Comparison of ENCODE assay signal across 25 cellular contexts in genomic region chrX:109774136-109774535, GRCh38. TPM values are rescaled to one million over a fixed set of nuclear protein-coding genes. Genes with fewer than 3 reads are reported as not detected.
DNase-seq lines count a peak whose midpoint lies in the region; ATAC-seq, FAIRE-seq and TF ChIP-seq lines count a peak whose summit lies in the region.
"Had no signal": no experiment of that assay in that cellular context is flagged by ENCODE, and none has a peak within 500 bp of the region (broad histone marks: within the 10 kb centered on the region; RNA-seq: fewer than 3 reads in every experiment).

No MANE protein-coding gene starts in this region.

- no TSS peak for BruUV-seq in HepG2 (replicated peaks; lab: Mats Ljungman, UMichigan)

- H3K27ac ChIP-seq in HepG2 (ENCODE audit: extremely low read length, insufficient read depth, low read length) = no peak overlapping the region
- H3K27ac ChIP-seq in right lobe of liver = no peak overlapping the region
- H3K27ac ChIP-seq in RWPE2 (ENCODE audit: poor library complexity, severe bottlenecking) = peak overlapping the region; percentile 22
- H3K27ac ChIP-seq: coronary artery, psoas muscle, tibial artery, VCaP had no signal

- FAIRE-seq in HepG2 (lab: Jason Lieb, UNC) = no peak
- FAIRE-seq: small intestine had no signal

- DNase-seq in HepG2 (ENCODE audit: low spot score) (no peak), right lobe of liver (no peak), RWPE2 (ENCODE audit: low spot score) (no peak), fibroblast of mammary gland (ENCODE audit: low read depth) (peak; percentile 34), SHP77 (lab: John Stamatoyannopoulos, UW) (no peak), retina (no peak), GM10248 (ENCODE audit: extremely low spot score) (no peak)
- DNase-seq: activated CD4-positive, alpha-beta T cell treated with anti-CD3 and anti-CD28 coated beads, Interleukin-2, amount 50 U/mL, for 4 hours; activated CD8-positive, alpha-beta memory T cell treated with anti-CD3 and anti-CD28 coated beads, Interleukin-2, amount 50 U/mL, for 4 hours; C1 segment of cervical spinal cord; Calu3; endodermal cell; immature natural killer cell; KBM-7; left ventricle myocardium superior; mucosa of descending colon; NCI-H1436 treated with DMSO at 0.1 percent for 48 hours; NCI-H510A treated with DMSO at 0.1 percent for 48 hours; psoas muscle; small intestine; stimulated activated CD4-positive, alpha-beta T cell treated with anti-CD3 and anti-CD28 coated beads, Interleukin-2, amount 100 ng/mL, for 24 hours; tibial artery had no signal

- no peak overlapping the region for H3K9ac ChIP-seq in HepG2 (ENCODE audit: insufficient read depth, low read depth, low read length)

- H3K27me3 ChIP-seq in HepG2 (ENCODE audit: control insufficient read depth in 1 of 2, insufficient read depth in 2 of 2, low read length in 2 of 2) (no peaks in the 10 kb centered on the region), right lobe of liver (peaks cover 0 to 31% of the 10 kb centered on the region in 2 donors), RWPE2 (ENCODE audit: insufficient read depth, poor library complexity, severe bottlenecking) (no peaks in the 10 kb centered on the region)
- H3K27me3 ChIP-seq: tibial artery had no signal

- TF ChIP-seq CTCF in HepG2 (CRISPR knock-in tag; IDR thresholded peaks at IDR 0.05) (no peak), right lobe of liver (IDR thresholded peaks at IDR 0.05) (no peak), RWPE2 (IDR thresholded peaks at IDR 0.05; ENCODE audit: poor library complexity, severe bottlenecking) (no peak), fibroblast of mammary gland (conservative IDR thresholded peaks at IDR 0.05; ENCODE audit: control insufficient read depth, insufficient read depth, low read depth, low read length) (no peak), GM10248 (IDR thresholded peaks at IDR 0.05; ENCODE audit: control extremely low read depth, extremely low read depth, low read depth, missing control alignments) (no peak)

- in situ Hi-C loops in HepG2 (cut with HindIII; ENCODE audit: extremely low pct_ligation_motif_present, low pct_unique_long_range_greater_than_20kb) = no loop called here

- H3K4me3 ChIP-seq in HepG2 (replicated peaks in 1 of 3; ENCODE audit: insufficient read depth in 1 of 3, low read depth in 2 of 3, low read length in 3 of 3) (no peak overlapping the region), right lobe of liver (no peak overlapping the region), RWPE2 (ENCODE audit: severe bottlenecking) (no peak overlapping the region), fibroblast of mammary gland (ENCODE audit: control insufficient read depth, low read depth, low read length) (no peak overlapping the region)
- H3K4me3 ChIP-seq: coronary artery, mucosa of descending colon, psoas muscle, tibial artery had no signal

- H3K4me1 ChIP-seq in HepG2 (ENCODE audit: insufficient read depth, low read length) (peaks cover 41% of the 10 kb centered on the region), right lobe of liver (peaks cover 0 to 15% (median 0%) of the 10 kb centered on the region in 4 donors), RWPE2 (ENCODE audit: insufficient read depth, poor library complexity, severe bottlenecking) (peaks cover 10% of the 10 kb centered on the region)
- H3K4me1 ChIP-seq: psoas muscle, tibial artery had no signal

- no peaks in the 10 kb centered on the region for H4K20me1 ChIP-seq in HepG2 (ENCODE audit: insufficient read depth, low read length)

- H3K9me3 ChIP-seq in HepG2 (ENCODE audit: low read length) = peaks cover 7% of the 10 kb centered on the region; the same call in 1 of the 2 replicates
- H3K9me3 ChIP-seq in right lobe of liver = no peaks in the 10 kb centered on the region
- H3K9me3 ChIP-seq in RWPE2 (ENCODE audit: severe bottlenecking) = no peaks in the 10 kb centered on the region
- H3K9me3 ChIP-seq: mucosa of descending colon, psoas muscle had no signal

- TF ChIP-seq POLR2A in HepG2 (IDR thresholded peaks at IDR 0.05; ENCODE audit: insufficient read depth in 1 of 2, low read depth in 2 of 2, low read length in 2 of 2) (no peak), right lobe of liver (IDR thresholded peaks at IDR 0.05) (no peak)

- no peak for TF ChIP-seq RAD21 in HepG2 (CRISPR knock-in tag; IDR thresholded peaks at IDR 0.05)

- POLR2A ChIA-PET in HepG2 (lab: Yijun Ruan, JAX) = interaction anchor here (1.3 kb wide), 1 partner anchor 35 kb away, joined by 5 read pairs; no protein-coding TSS in a partner anchor
- POLR2A ChIA-PET in GM10248 (lab: Yijun Ruan, JAX) = interaction anchor here (1.6 kb wide), 1 partner anchor 41 kb away, joined by 3 read pairs; the partner anchor contains the start of gene ACSL4

- WGBS in HepG2 (ENCODE audit: low lambda C conversion rate) = 89% methylated on average over 1 of the region's 1 CpG
- WGBS in right lobe of liver (ENCODE audit: insufficient coverage, low coverage, low lambda C conversion rate, missing lambda C conversion rate) = 94% methylated on average over 1 of the region's 1 CpG

- ATAC-seq in HepG2 = no peak
- no peak for ATAC-seq in right lobe of liver
- ATAC-seq in RWPE2 (ENCODE audit: low read depth) = no peak
- ATAC-seq in GM19397 (IDR thresholded peaks at IDR 0.05; ENCODE audit: unreplicated experiment) = no peak
- ATAC-seq: mucosa of descending colon had no signal

- TF ChIP-seq EP300 in HepG2 (IDR thresholded peaks at IDR 0.05; ENCODE audit: low read depth in 2 of 2, low read length in 2 of 2) (no peak), HepG2 (CRISPR knock-in tag; IDR thresholded peaks at IDR 0.05; ENCODE audit: borderline replicate concordance) (no peak)

- H3K79me2 ChIP-seq in HepG2 (ENCODE audit: insufficient read depth, low read length) = no peaks in the 10 kb centered on the region

- intact Hi-C loops in HepG2 (cut with micrococcal nuclease; ENCODE audit: unreplicated experiment) (no loop called here), right lobe of liver (cut with DNase I) (no loop called here)

- H2AFZ ChIP-seq in HepG2 (ENCODE audit: low read length) = no peak overlapping the region

- H3K4me2 ChIP-seq in HepG2 (ENCODE audit: low read depth, low read length) = 0 out of 2 replicates have a peak overlapping the region, but pooled peaks have one; percentile 15

- CTCF ChIA-PET in HepG2 (lab: Yijun Ruan, JAX; ENCODE audit: low intra/inter-chr PET ratio, low total read pairs) (no interaction called here), GM10248 (lab: Yijun Ruan, JAX) (interaction anchor here (1.4 to 1.9 kb wide), 2 partner anchors 9 to 83 kb away, joined by 5 read pairs; no protein-coding TSS in a partner anchor)

- no peaks in the 10 kb centered on the region for H3K36me3 ChIP-seq in HepG2 (replicated peaks in 1 of 2; ENCODE audit: control insufficient read depth in 1 of 2, insufficient read depth in 2 of 2, low read length in 2 of 2)
- no peaks in the 10 kb centered on the region for H3K36me3 ChIP-seq in right lobe of liver
- H3K36me3 ChIP-seq in RWPE2 (ENCODE audit: low read depth) = no peaks in the 10 kb centered on the region
- H3K36me3 ChIP-seq: tibial artery had no signal

TF ChIP-seq in HepG2, 621 proteins besides CTCF, POLR2A, EP300 and RAD21:
- TF ChIP-seq BATF2 (CRISPR knock-in tag; IDR thresholded peaks at IDR 0.05) (no peak), KAT2B (IDR thresholded peaks at IDR 0.05; ENCODE audit: borderline replicate concordance, low read depth, low read length) (no peak), ZMAT3 (CRISPR knock-in tag; conservative IDR thresholded peaks at IDR 0.05) (no peak), SNRNP70 (IDR thresholded peaks at IDR 0.05; ENCODE audit: low read depth, low read length) (no peak)

RNA-seq across cellular contexts. Expression of gene ACSL4, which starts 41.1 kb away (rescaled TPM):
- 316 and 521 TPM in 2 replicates for total RNA-seq in HepG2 (2016; rRNA removed; fragmentation: Illumina TruSeq; extraction: Trizol)
- total RNA-seq in HepG2 (2016; cell fraction: cytosol; rRNA removed; fragmentation: Illumina TruSeq; extraction: Trizol; ENCODE audit: low read depth) = 26.7 and 28.6 TPM in 2 replicates
- 304 and 484 TPM in 2 replicates for total RNA-seq in HepG2 (2016; cell fraction: insoluble cytoplasmic fraction; rRNA removed; fragmentation: Illumina TruSeq; extraction: Trizol)
- total RNA-seq in HepG2 (2016; cell fraction: membrane; rRNA removed; fragmentation: Illumina TruSeq; extraction: Trizol) = 83.2 and 99.0 TPM in 2 replicates
- 195 and 201 TPM in 2 replicates for total RNA-seq in HepG2 (2016; cell fraction: nucleus; rRNA removed; fragmentation: Illumina TruSeq; extraction: Trizol)
- polyA plus RNA-seq in HepG2 (2011; rRNA removed) = 176 and 207 TPM in 2 replicates
- polyA plus RNA-seq in HepG2 (2011; cell fraction: cytosol; rRNA removed) = 107 and 171 TPM in 2 replicates
- 84.2 and 108 TPM in 2 replicates for polyA plus RNA-seq in HepG2 (2011; cell fraction: nucleus; rRNA removed)
- 293 and 329 TPM in 2 replicates for polyA plus RNA-seq in HepG2 (2012)
- 5.7 and 7.1 TPM in 2 replicates for polyA plus RNA-seq in HepG2 (2016; cell fraction: cytosol; fragmentation: Illumina TruSeq; extraction: Trizol; ENCODE audit: low read depth)
- polyA plus RNA-seq in HepG2 (2016; cell fraction: insoluble cytoplasmic fraction; fragmentation: Illumina TruSeq; extraction: Trizol; ENCODE audit: low read depth) = 281 and 310 TPM in 2 replicates
- polyA plus RNA-seq in HepG2 (2016; cell fraction: membrane; fragmentation: Illumina TruSeq; extraction: Trizol; ENCODE audit: low read depth) = 26.0 and 28.9 TPM in 2 replicates
- polyA plus RNA-seq in HepG2 (2016; cell fraction: nucleus; fragmentation: Illumina TruSeq; extraction: Trizol; ENCODE audit: insufficient read depth, low read depth) = 191 and 192 TPM in 2 replicates
- polyA minus RNA-seq in HepG2 (2011; rRNA and poly(A)+ RNA removed; ENCODE audit: low replicate concordance) = 51.4 and 478 TPM in 2 replicates
- polyA minus RNA-seq in HepG2 (2011; cell fraction: cytosol; rRNA and poly(A)+ RNA removed) = 475 and 658 TPM in 2 replicates
- 386 and 495 TPM in 2 replicates for polyA minus RNA-seq in HepG2 (2011; cell fraction: nucleus; rRNA and poly(A)+ RNA removed)
- 10 to 100 TPM in 2 of 6 experiments, 1 to 10 TPM in 4; 1.8 to 76.7 (median 5.3) TPM for total RNA-seq in right lobe of liver
